Comparison of ENCODE assay signal across 35 cellular contexts in genomic region chr9:72974501-72974900, GRCh38. TPM values are rescaled to one million over a fixed set of nuclear protein-coding genes. Genes with fewer than 3 reads are reported as not detected.
"Had no signal": no experiment of that assay in that cellular context is flagged by ENCODE, and none has a peak within 500 bp of the region (broad histone marks: within the 10 kb centered on the region; RNA-seq: fewer than 3 reads in every experiment).

No MANE protein-coding gene starts in this region.

- DNase-seq: activated B cell treated with CpG ODN at 0.5 μM for 24 hours; activated CD4-positive, alpha-beta memory T cell treated with anti-CD3 and anti-CD28 coated beads for 36 hours; activated CD4-positive, alpha-beta T cell treated with anti-CD3 and anti-CD28 coated beads for 4 hours; activated CD4-positive, alpha-beta T cell treated with anti-CD3 and anti-CD28 coated beads, Interleukin-2, amount 10 ng/mL, durations not matched to agents 24 days and 14 days; activated CD4-positive, alpha-beta T cell treated with anti-CD3 and anti-CD28 coated beads, Interleukin-2, amount 50 U/mL, for 1 hour; activated CD4-positive, alpha-beta T cell treated with anti-CD3 and anti-CD28 coated beads, Interleukin-2, amount 50 U/mL, for 4 hours; activated CD4-positive, CD25-positive, alpha-beta regulatory T cell treated with anti-CD3 and anti-CD28 coated beads, Interleukin-2, amount 50 U/mL, for 72 hours; activated CD8-positive, alpha-beta memory T cell treated with anti-CD3 and anti-CD28 coated beads, Interleukin-2, amount 50 U/mL, for 4 hours; activated CD8-positive, alpha-beta T cell treated with anti-CD3 and anti-CD28 coated beads for 36 hours; activated effector memory CD4-positive, alpha-beta T cell treated with anti-CD3 and anti-CD28 coated beads, Interleukin-2, amount 50 U/mL, for 16 hours; activated gamma-delta T cell treated with Interleukin-2 at 50 U/mL for 16 hours; activated naive CD4-positive, alpha-beta T cell; activated naive CD4-positive, alpha-beta T cell treated with anti-CD3 and anti-CD28 coated beads for 36 hours; activated naive CD4-positive, alpha-beta T cell treated with anti-CD3 and anti-CD28 coated beads, Interleukin-2, amount 50 U/mL, for 16 hours; activated naive CD8-positive, alpha-beta T cell treated with anti-CD3 and anti-CD28 coated beads for 36 hours; activated T-cell treated with anti-CD3 and anti-CD28 coated beads for 4 hours; activated T-cell treated with anti-CD3 and anti-CD28 coated beads, Interleukin-2, amount 50 U/mL, for 1 hour; activated T-cell treated with anti-CD3 and anti-CD28 coated beads, Interleukin-2, amount 50 U/mL, for 4 hours; activated T-cell treated with anti-CD3 and anti-CD28 coated beads, Interleukin-2, amount 50 U/mL, for 72 hours; adrenal gland; amniotic stem cell; aorta; body of pancreas; brain microvascular endothelial cell; central memory CD4-positive, alpha-beta T cell; T-helper 1 cell; T-helper 2 cell; T-helper 9 cell had no signal

- H3K27me3 ChIP-seq: adrenal gland, body of pancreas, brain microvascular endothelial cell, breast epithelium had no signal

- H3K9me3 ChIP-seq: adrenal gland, body of pancreas, breast epithelium had no signal

- H3K27ac ChIP-seq: adrenal gland, body of pancreas, brain microvascular endothelial cell, breast epithelium, VCaP had no signal

- H3K36me3 ChIP-seq: adrenal gland, brain microvascular endothelial cell, breast epithelium had no signal

- FAIRE-seq: astrocyte, TTC549 had no signal

- H3K4me3 ChIP-seq: adrenal gland, body of pancreas, breast epithelium had no signal

- H3K4me1 ChIP-seq: adrenal gland, breast epithelium had no signal

RNA-seq across cellular contexts. Expression of gene ALDH1A1, which starts 21.6 kb away (rescaled TPM):
- total RNA-seq: activated B cell treated with CpG ODN at 0.5 μM for 24 hours; activated CD4-positive, alpha-beta memory T cell treated with anti-CD3 and anti-CD28 coated beads for 36 hours; activated CD4-positive, alpha-beta T cell treated with anti-CD3 and anti-CD28 coated beads, Interleukin-2, amount 10 ng/mL, durations not matched to agents 24 days and 14 days; activated CD8-positive, alpha-beta memory T cell treated with anti-CD3 and anti-CD28 coated beads for 36 hours; activated CD8-positive, alpha-beta T cell treated with anti-CD3 and anti-CD28 coated beads for 36 hours; activated naive CD4-positive, alpha-beta T cell treated with anti-CD3 and anti-CD28 coated beads for 36 hours; activated naive CD8-positive, alpha-beta T cell treated with anti-CD3 and anti-CD28 coated beads for 36 hours; activated T-cell treated with anti-CD3 and anti-CD28 coated beads, Interleukin-2, amount 50 U/mL, for 72 hours; activated T-helper 1 cell treated with anti-CD3 and anti-CD28 coated beads, Interleukin-12 subunit alpha, Interleukin-12 subunit beta, Interleukin-2, Interleukin-4 antibody, amounts not matched to agents 30 ng/mL and 10 ng/mL and 1 ng/mL, durations not matched to agents 14 hours and 24 hours and 36 hours; activated T-helper 17 cell treated with anti-CD3 and anti-CD28 coated beads, Interleukin-2, amount 50 U/mL, for 72 hours had no signal
